Comparison of ENCODE assay signal across 8 cellular contexts in the genomic region with DNA sequence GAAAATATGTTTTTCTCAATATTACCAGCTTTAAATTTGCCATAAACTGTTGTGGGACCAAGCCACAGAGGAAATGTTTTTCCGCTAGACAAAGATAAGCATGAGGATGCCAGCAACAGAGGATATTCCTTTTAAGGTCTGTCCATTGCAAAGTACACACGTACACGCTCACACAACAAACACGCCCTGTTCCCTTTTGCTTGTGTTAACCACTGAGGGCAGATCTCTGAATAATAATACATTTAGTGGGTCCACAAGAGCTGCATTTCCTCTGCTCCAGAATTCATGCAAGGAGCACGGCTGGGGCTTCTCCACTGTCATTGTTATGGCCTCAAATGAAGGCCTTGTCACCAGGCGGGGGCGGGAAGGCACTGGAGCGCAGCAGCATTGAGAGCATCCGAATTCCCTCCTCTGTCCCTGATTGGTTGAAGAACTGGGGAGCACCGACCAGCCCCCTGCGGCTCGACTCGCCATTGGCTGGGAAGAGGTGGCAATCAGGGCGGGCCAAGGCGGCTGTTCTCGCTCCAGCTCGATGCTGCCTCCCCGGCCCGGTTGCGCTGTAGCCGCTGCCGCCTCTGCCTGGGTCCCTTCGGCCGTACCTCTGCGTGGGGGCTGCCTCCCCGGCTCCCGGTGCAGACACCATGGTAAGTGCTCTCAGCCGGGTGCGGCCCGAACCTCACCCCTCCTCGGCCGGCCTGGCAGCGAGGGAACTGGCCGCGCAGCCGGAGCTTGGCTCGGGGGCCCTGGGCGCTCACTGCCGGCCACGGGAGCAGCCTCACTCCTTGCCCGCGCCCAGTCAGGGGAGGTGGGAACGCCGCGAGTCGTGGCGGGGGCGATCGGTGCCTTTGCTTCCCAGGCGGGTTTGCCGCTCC. TPM values are rescaled to one million over a fixed set of nuclear protein-coding genes. Genes with fewer than 3 reads are reported as not detected.
DNase-seq lines count a peak whose midpoint lies in the region; ATAC-seq and TF ChIP-seq lines count a peak whose summit lies in the region.

A gene (plus strand): TSS at position 522 of the 872 bp plus-strand sequence. CDS start 120 bp downstream, at position 642.

- H3K36me3 ChIP-seq in KOPT-K1 (ENCODE audit: insufficient read depth, low read length) = no peaks in the 10 kb centered on the region
- H3K36me3 ChIP-seq in smooth muscle cell (ENCODE audit: low read depth) = no peaks in the 10 kb centered on the region

- no peaks in the 10 kb centered on the region for H3K79me2 ChIP-seq in smooth muscle cell (ENCODE audit: low read depth)

- 8% methylated on average over 48 of the region's 51 CpGs for WGBS in smooth muscle cell (ENCODE audit: low lambda C conversion rate)

- H3K27ac ChIP-seq in KOPT-K1 (ENCODE audit: low read depth, low read length, poor library complexity, severe bottlenecking) (peak within 1 kb of the TSS; percentile 59), smooth muscle cell (ENCODE audit: low read depth) (peak within 1 kb of the TSS; percentile 37)

- peaks cover 13% of the 10 kb centered on the region for H3K4me1 ChIP-seq in smooth muscle cell (ENCODE audit: low read depth)

- TF ChIP-seq CTCF in smooth muscle cell (IDR thresholded peaks at IDR 0.05; ENCODE audit: borderline replicate concordance, insufficient read depth, poor library complexity, severe bottlenecking) = peak; percentile 14

- H2AFZ ChIP-seq in smooth muscle cell (ENCODE audit: low read depth) = peak within 1 kb of the TSS; percentile 77

- no peaks in the 10 kb centered on the region for H4K20me1 ChIP-seq in smooth muscle cell (ENCODE audit: low read depth)

- peak; percentile 97 for ATAC-seq in GM21737 (IDR thresholded peaks at IDR 0.05; ENCODE audit: unreplicated experiment)

- no peaks in the 10 kb centered on the region for H3K27me3 ChIP-seq in smooth muscle cell (ENCODE audit: low read depth)

- peak within 1 kb of the TSS; percentile 69 for H3K4me3 ChIP-seq in smooth muscle cell

- H3K9me3 ChIP-seq in KOPT-K1 (ENCODE audit: insufficient read depth, low read length, poor library complexity, severe bottlenecking) = no peaks in the 10 kb centered on the region
- no peaks in the 10 kb centered on the region for H3K9me3 ChIP-seq in smooth muscle cell (replicated peaks; ENCODE audit: low read depth)

- peaks cover 11% of the 10 kb centered on the region for H3F3A ChIP-seq in smooth muscle cell (ENCODE audit: low read depth)

- peak within 1 kb of the TSS; percentile 89 for H3K4me2 ChIP-seq in smooth muscle cell

- in situ Hi-C loops in G401 (cut with HindIII; ENCODE audit: low sequenced_read_pairs) = no loop called here

- peak within 1 kb of the TSS; percentile 59 for H3K9ac ChIP-seq in smooth muscle cell (ENCODE audit: low read depth)

- DNase-seq in G401 (ENCODE audit: low spot score) (peak; percentile 98), cerebellar cortex (ENCODE audit: low spot score) (peak; percentile 98), inferior parietal cortex (ENCODE audit: extremely low spot score) (peak; percentile 96), smooth muscle cell (lab: John Stamatoyannopoulos, UW; ENCODE audit: unreplicated experiment) (peak; percentile 70), NCI-H526 treated with DMSO at 0.1 percent for 48 hours (lab: John Stamatoyannopoulos, UW) (no peak)
- DNase-seq in activated CD4-positive, CD25-positive, alpha-beta regulatory T cell (lab: John Stamatoyannopoulos, UW) = peak in 3 of 4 experiments; percentile 3 to 6 (median 3)

RNA-seq across cellular contexts. Expression of the gene that starts here (rescaled TPM):
- total RNA-seq in G401 (2014; rRNA removed; shearing (Covaris generic)) = 34.4 and 37.3 TPM in 2 replicates
- total RNA-seq in smooth muscle cell = 32.2 and 35.4 TPM in 2 replicates
- polyA plus RNA-seq in smooth muscle cell = 16.3 and 26.7 TPM in 2 replicates
